ENCODE assay signal across 1 cellular context in the genomic region with DNA sequence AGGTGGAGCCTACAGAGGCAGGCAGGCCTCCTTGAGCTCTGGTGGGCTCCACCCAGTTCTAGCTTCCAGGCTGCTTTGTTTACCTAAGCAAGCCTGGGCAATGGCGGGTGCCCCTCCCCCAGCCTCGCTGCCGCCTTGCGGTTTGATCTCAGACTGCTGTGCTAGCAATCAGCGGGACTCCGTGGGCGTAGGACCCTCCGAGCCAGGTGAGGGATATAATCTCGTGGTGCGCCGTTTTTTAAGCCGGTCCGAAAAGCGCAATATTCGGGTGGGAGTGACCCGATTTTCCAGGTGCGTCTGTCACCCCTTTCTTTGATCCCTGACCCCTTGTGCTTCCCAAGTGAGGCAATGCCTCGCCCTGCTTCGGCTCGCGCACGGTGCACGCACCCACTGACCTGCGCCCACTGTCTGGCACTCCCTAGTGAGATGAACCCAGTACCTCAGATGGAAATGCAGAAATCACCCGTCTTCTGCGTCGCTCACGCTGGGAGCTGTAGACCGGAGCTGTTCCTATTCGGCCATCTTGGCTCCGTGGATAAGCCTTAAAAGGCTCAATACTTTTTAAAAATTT. TPM values are rescaled to one million over a fixed set of nuclear protein-coding genes. Genes with fewer than 3 reads are reported as not detected.
"Had no signal": no experiment of that assay in that cellular context is flagged by ENCODE, and none has a peak within 500 bp of the region (broad histone marks: within the 10 kb centered on the region; RNA-seq: fewer than 3 reads in every experiment).

No MANE protein-coding gene starts in this region.

RNA-seq across cellular contexts. Expression of a gene that starts 52.0 kb away (rescaled TPM):
- polyA plus RNA-seq: immature natural killer cell had no signal
